2 cellular contexts compared by ENCODE assay signal in the genomic region with DNA sequence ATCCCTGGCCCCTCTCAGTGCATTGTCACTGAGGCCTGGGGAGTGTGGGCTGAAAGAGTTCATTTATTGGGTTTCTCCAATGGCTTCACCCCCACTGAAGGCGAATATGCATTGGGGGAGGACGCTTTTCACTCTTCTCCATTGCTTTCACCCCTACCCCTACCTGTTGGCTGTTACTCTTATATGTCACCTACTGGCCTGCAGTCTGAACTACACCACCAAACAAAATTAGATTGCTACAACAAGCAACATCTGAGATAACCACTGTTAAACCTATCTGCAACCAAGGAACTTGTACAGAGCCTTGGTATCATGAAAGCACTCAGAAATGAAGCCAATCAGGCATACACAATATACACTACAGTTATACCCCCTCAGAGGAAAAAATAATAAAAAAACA.
TF ChIP-seq lines count a peak whose summit lies in the region.

No MANE protein-coding gene starts in this region.

TF ChIP-seq in Ishikawa, 13 proteins besides CTCF, POLR2A, EP300 and RAD21:
- TF ChIP-seq, protein P1, sequence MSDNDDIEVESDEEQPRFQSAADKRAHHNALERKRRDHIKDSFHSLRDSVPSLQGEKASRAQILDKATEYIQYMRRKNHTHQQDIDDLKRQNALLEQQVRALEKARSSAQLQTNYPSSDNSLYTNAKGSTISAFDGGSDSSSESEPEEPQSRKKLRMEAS (IDR thresholded peaks at IDR 0.05): no peak

TF ChIP-seq in H1, 55 proteins besides CTCF, POLR2A, EP300 and RAD21:
- no peak for TF ChIP-seq CBX5 (IDR thresholded peaks at IDR 0.05; ENCODE audit: low read depth, low read length)
TF ChIP-seq in H1: peak in this region for 0.
